12 cellular contexts compared by ENCODE assay signal in the genomic region with DNA sequence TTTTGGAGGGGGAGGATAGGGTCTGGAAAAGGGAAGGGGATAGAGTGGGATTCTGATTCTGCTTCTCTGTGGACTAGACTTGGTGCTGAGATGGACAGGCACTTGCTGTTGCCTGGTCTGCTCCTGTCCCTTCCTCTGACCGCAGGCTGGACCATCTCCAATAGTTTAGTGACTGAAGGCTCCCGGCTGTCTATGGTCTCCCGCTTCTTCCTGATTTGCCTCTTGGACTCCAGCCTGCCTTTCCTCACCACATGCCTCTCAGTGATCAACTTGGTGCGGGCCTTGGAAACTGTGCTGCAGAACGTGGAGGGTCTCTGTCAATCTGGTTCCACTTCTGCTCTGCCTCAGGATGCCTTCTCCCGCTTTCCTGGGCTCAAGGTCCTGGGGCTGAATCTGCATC.
"Had no signal": no experiment of that assay in that cellular context is flagged by ENCODE, and none has a peak within 500 bp of the region (broad histone marks: within the 10 kb centered on the region; RNA-seq: fewer than 3 reads in every experiment).

No MANE protein-coding gene starts in this region.

- DNase-seq: activated CD4-positive, alpha-beta T cell treated with anti-CD3 and anti-CD28 coated beads, Interleukin-2, amount 10 ng/mL, durations not matched to agents 24 days and 14 days; activated naive CD4-positive, alpha-beta T cell; aorta; foreskin melanocyte; left colon; mesenchymal stem cell; occipital lobe; T-helper 2 cell had no signal

- ATAC-seq: left colon; natural killer cell treated with Interleukin-12 subunit alpha and Interleukin-12 subunit beta and Interleukin-15 and Interleukin-18, amount 100 ng/mL, for 72 hours; stimulated activated effector memory CD8-positive, alpha-beta T cell treated with anti-CD3 and anti-CD28 coated beads, Interleukin-12 subunit alpha, Interleukin-12 subunit beta, amount 100 ng/mL, for 72 hours had no signal

- FAIRE-seq: urothelium cell line had no signal

- H3K27ac ChIP-seq: epithelial cell of prostate had no signal
